In genomic region chr9:76793784-76794431, GRCh38 we compare ENCODE assay signal across 16 cellular contexts. TPM values are rescaled to one million over a fixed set of nuclear protein-coding genes. Genes with fewer than 3 reads are reported as not detected.
DNase-seq lines count a peak whose midpoint lies in the region; ATAC-seq, FAIRE-seq and TF ChIP-seq lines count a peak whose summit lies in the region.
"Had no signal": no experiment of that assay in that cellular context is flagged by ENCODE, and none has a peak within 500 bp of the region (broad histone marks: within the 10 kb centered on the region; RNA-seq: fewer than 3 reads in every experiment).

No MANE protein-coding gene starts in this region.

- H2BK20ac ChIP-seq in IMR-90 (ENCODE audit: low read depth, low read length) = no peak overlapping the region

- dilution Hi-C loops in IMR-90 (cut with HindIII; ENCODE audit: low sequenced_read_pairs, unreplicated experiment) = no loop called here

- WGBS in A549 (ENCODE audit: missing lambda C conversion rate) = 73% methylated on average over 15 of the region's 15 CpGs
- no CpG with 5 or more reads among the region's 15 CpGs for WGBS in IMR-90 (ENCODE audit: extremely low coverage in 2 of 2, insufficient read length in 1 of 2), 2 experiments
- WGBS in K562 (ENCODE audit: insufficient coverage, low coverage, missing lambda C conversion rate) = under 1% methylated on average over 15 of the region's 15 CpGs

- no peak overlapping the region for H3K23ac ChIP-seq in IMR-90 (ENCODE audit: low read depth, low read length)

- H3K18ac ChIP-seq in IMR-90 (ENCODE audit: low read depth, low read length) = no peak overlapping the region

- intact Hi-C loops in IMR-90 (cut with micrococcal nuclease) = no loop called here
- intact Hi-C loops in K562 (cut with micrococcal nuclease) = no loop called here
- intact Hi-C loops in posterior vena cava (cut with DNase I) = loop anchor here in 1 of 2 donors (1.0 kb wide), 1 partner anchor 23 kb away; no protein-coding TSS in a partner anchor
- intact Hi-C loops in CD8-positive, alpha-beta T cell (cut with DNase I, micrococcal nuclease) = no loop called here

- H3K4me2 ChIP-seq in A549 = no peak overlapping the region
- no peak overlapping the region for H3K4me2 ChIP-seq in IMR-90 (ENCODE audit: low read depth, low read length)
- H3K4me2 ChIP-seq in K562 (ENCODE audit: insufficient read depth, low read length) = no peak overlapping the region
- no peak overlapping the region for H3K4me2 ChIP-seq in osteoblast (ENCODE audit: insufficient read depth, low read length)

- no peak overlapping the region for H2AK5ac ChIP-seq in IMR-90 (ENCODE audit: low read depth, low read length)

- H3K4me1 Mint-ChIP-seq in CD8-positive, alpha-beta T cell (ENCODE audit: low read depth) = no peaks in the 10 kb centered on the region
- H3K4me1 Mint-ChIP-seq: CD4-positive, CD25-positive, alpha-beta regulatory T cell had no signal

- H3K9me1 ChIP-seq in IMR-90 (ENCODE audit: insufficient read depth, low read length) (no peaks in the 10 kb centered on the region), K562 (ENCODE audit: control insufficient read depth, insufficient read depth, low read length) (no peaks in the 10 kb centered on the region)

- H3K27ac ChIP-seq in A549 (no peak overlapping the region), IMR-90 (ENCODE audit: insufficient read depth, low read length) (no peak overlapping the region), K562 (ENCODE audit: extremely low read depth, low read depth, low read length) (no peak overlapping the region), osteoblast (ENCODE audit: low read depth, low read length) (no peak overlapping the region)
- no peak overlapping the region for H3K27ac ChIP-seq in CD8-positive, alpha-beta T cell (ENCODE audit: low read depth, low read length)

- no peaks in the 10 kb centered on the region for H3K79me1 ChIP-seq in IMR-90 (ENCODE audit: low read depth in 1 of 2, low read length in 2 of 2)

- TF ChIP-seq CTCF in A549 (IDR thresholded peaks at IDR 0.05) (no peak), IMR-90 (conservative IDR thresholded peaks at IDR 0.05; ENCODE audit: low read depth, low read length) (no peak), K562 (IDR thresholded peaks at IDR 0.05 in 2 of 3, conservative IDR thresholded peaks at IDR 0.05 in 1 of 3; ENCODE audit: insufficient read depth in 2 of 3, low read depth in 1 of 3, low read length in 3 of 3) (no peak), osteoblast (IDR thresholded peaks at IDR 0.05; ENCODE audit: extremely low read depth, low read depth, low read length) (no peak)
- TF ChIP-seq CTCF in CD8-positive, alpha-beta T cell (IDR thresholded peaks at IDR 0.05) = no peak

- ATAC-seq in A549 = no peak
- ATAC-seq in IMR-90 (ENCODE audit: low read depth) = no peak
- no peak for ATAC-seq in K562
- no peak for ATAC-seq in CD8-positive, alpha-beta T cell
- ATAC-seq: GM12878 had no signal

- TF ChIP-seq EP300 in A549 (IDR thresholded peaks at IDR 0.05) (no peak), K562 (IDR thresholded peaks at IDR 0.05; ENCODE audit: low read length) (no peak)

- no peak overlapping the region for H3K14ac ChIP-seq in IMR-90 (replicated peaks; ENCODE audit: low read depth, low read length)

- CTCF ChIA-PET in A549 (lab: Yijun Ruan, JAX) = interaction anchor here (0.6 to 1.0 kb wide), 2 partner anchors 15 to 194 kb away, joined by 3 to 4 read pairs; no protein-coding TSS in a partner anchor
- CTCF ChIA-PET in IMR-90 (lab: Yijun Ruan, JAX) = no interaction called here
- CTCF ChIA-PET in K562 (lab: Yijun Ruan, JAX; ENCODE audit: low intra/inter-chr PET ratio) = no interaction called here
- CTCF ChIA-PET in CD8-positive, alpha-beta T cell (lab: Charles Lee) = no interaction called here

- H3K4me3 ChIP-seq in A549 (no peak overlapping the region), IMR-90 (ENCODE audit: insufficient read depth, low read depth, low read length) (no peak overlapping the region), K562 (no peak overlapping the region), osteoblast (ENCODE audit: insufficient read depth, low read length) (no peak overlapping the region)
- no peak overlapping the region for H3K4me3 ChIP-seq in CD8-positive, alpha-beta T cell (ENCODE audit: low read depth, low read length)
- H3K4me3 ChIP-seq: GM12878 had no signal

- POLR2A ChIA-PET in A549 (lab: Yijun Ruan, JAX) (no interaction called here), IMR-90 (lab: Charles Lee; ENCODE audit: unreplicated experiment) (no interaction called here), K562 (lab: Yijun Ruan, JAX) (no interaction called here)
- POLR2A ChIA-PET in CD8-positive, alpha-beta T cell (lab: Charles Lee) = no interaction called here

- DNase-seq in A549 (ENCODE audit: low read depth in 1 of 2, low spot score in 1 of 2) = no peak
- no peak for DNase-seq in IMR-90
- no peak for DNase-seq in K562 (ENCODE audit: extremely low read depth in 1 of 4, low spot score in 3 of 4)
- peak; percentile 41 for DNase-seq in posterior vena cava (ENCODE audit: low spot score)
- no peak for DNase-seq in osteoblast (ENCODE audit: insufficient read length, low spot score, missing footprints)
- DNase-seq in amygdala (lab: John Stamatoyannopoulos, UW) = no peak
- no peak for DNase-seq in CD8-positive, alpha-beta T cell
- DNase-seq: CD4-positive, CD25-positive, alpha-beta regulatory T cell; DMS79; GOT3; H9 had no signal

- no peaks in the 10 kb centered on the region for H3K79me2 ChIP-seq in K562 (ENCODE audit: control insufficient read depth, insufficient read depth, low read length)
- H3K79me2 ChIP-seq in osteoblast (ENCODE audit: insufficient read depth, low read length) = no peaks in the 10 kb centered on the region

- no peak overlapping the region for H4K8ac ChIP-seq in IMR-90 (ENCODE audit: low read depth in 2 of 2, low read length in 2 of 2)

- H2BK15ac ChIP-seq in IMR-90 (ENCODE audit: low read depth, low read length) = no peak overlapping the region

- H3K27me3 ChIP-seq in IMR-90 (ENCODE audit: control insufficient read depth, insufficient read depth, low read length) (peaks cover 2% of the 10 kb centered on the region; the same call in 1 of the 2 replicates), K562 (ENCODE audit: control insufficient read depth in 2 of 2, insufficient read depth in 2 of 2, low read length in 2 of 2) (peaks cover 0 to 4% of the 10 kb centered on the region in 2 experiments; a peak in 2 of 5 replicates), osteoblast (ENCODE audit: insufficient read depth, low read length) (peaks cover 3% of the 10 kb centered on the region)
- no peaks in the 10 kb centered on the region for H3K27me3 ChIP-seq in CD8-positive, alpha-beta T cell (ENCODE audit: insufficient read depth, low read length)

- no peak overlapping the region for H4K5ac ChIP-seq in IMR-90 (ENCODE audit: low read depth, low read length)

- H4K91ac ChIP-seq in IMR-90 (ENCODE audit: insufficient read depth, low read depth, low read length) = no peak overlapping the region

- no peaks in the 10 kb centered on the region for H3K36me3 ChIP-seq in IMR-90 (ENCODE audit: control insufficient read depth, insufficient read depth, low read length)
- H3K36me3 ChIP-seq in K562 (ENCODE audit: control insufficient read depth, insufficient read depth, low read length) = no peaks in the 10 kb centered on the region
- no peaks in the 10 kb centered on the region for H3K36me3 ChIP-seq in osteoblast (ENCODE audit: insufficient read depth, low read length)
- H3K36me3 ChIP-seq in CD8-positive, alpha-beta T cell (ENCODE audit: insufficient read depth, low read length) = no peaks in the 10 kb centered on the region

- TF ChIP-seq RAD21 in A549 (conservative IDR thresholded peaks at IDR 0.05 in 1 of 2, IDR thresholded peaks at IDR 0.05 in 1 of 2) (no peak), IMR-90 (IDR thresholded peaks at IDR 0.05; ENCODE audit: low read length) (no peak), K562 (CRISPR knock-in tag; conservative IDR thresholded peaks at IDR 0.05 in 1 of 2, IDR thresholded peaks at IDR 0.05 in 1 of 2) (no peak)

- no peak overlapping the region for H2BK5ac ChIP-seq in IMR-90 (ENCODE audit: low read depth, low read length, poor library complexity, severe bottlenecking)

- H2AFZ ChIP-seq in IMR-90 (replicated peaks; ENCODE audit: low read length, poor library complexity) = no peak overlapping the region
- no peak overlapping the region for H2AFZ ChIP-seq in K562 (ENCODE audit: low read depth, low read length)
- H2AFZ ChIP-seq in osteoblast (ENCODE audit: low read length) = no peak overlapping the region

- no peaks in the 10 kb centered on the region for H3K9me3 Mint-ChIP-seq in CD8-positive, alpha-beta T cell
- H3K9me3 Mint-ChIP-seq: H9 had no signal

- BruUV-seq in IMR-90 (replicated peaks; lab: Mats Ljungman, UMichigan) (no TSS peak), K562 (replicated peaks; lab: Mats Ljungman, UMichigan) (no TSS peak)

- in situ Hi-C loops in IMR-90 (cut with MboI; ENCODE audit: low sequenced_read_pairs) = no loop called here
- in situ Hi-C loops in K562 (cut with MboI) = no loop called here

- no peak overlapping the region for H3K4me3 Mint-ChIP-seq in CD8-positive, alpha-beta T cell
- H3K4me3 Mint-ChIP-seq: CD4-positive, CD25-positive, alpha-beta regulatory T cell; H9 had no signal

- no peaks in the 10 kb centered on the region for H4K20me1 ChIP-seq in IMR-90 (ENCODE audit: insufficient read depth, low read length)
- H4K20me1 ChIP-seq in K562 (replicated peaks; ENCODE audit: control insufficient read depth, insufficient read depth, low read length) = no peaks in the 10 kb centered on the region
- H4K20me1 ChIP-seq in osteoblast (ENCODE audit: insufficient read depth, low read length) = no peaks in the 10 kb centered on the region

- no peak overlapping the region for H3K56ac ChIP-seq in IMR-90 (ENCODE audit: extremely low read depth, insufficient read depth, low read length)

- H3K9me3 ChIP-seq in A549 (no peaks in the 10 kb centered on the region), IMR-90 (ENCODE audit: control insufficient read depth, insufficient read depth, low read length) (no peaks in the 10 kb centered on the region), K562 (replicated peaks; ENCODE audit: control insufficient read depth, insufficient read depth, low read depth, low read length) (no peaks in the 10 kb centered on the region), osteoblast (ENCODE audit: low read depth, low read length) (no peaks in the 10 kb centered on the region)
- H3K9me3 ChIP-seq in CD8-positive, alpha-beta T cell (ENCODE audit: low read length) = no peaks in the 10 kb centered on the region

- H3K9ac ChIP-seq in IMR-90 (ENCODE audit: low read depth, low read length) = no peak overlapping the region
- no peak overlapping the region for H3K9ac ChIP-seq in K562 (ENCODE audit: insufficient read depth in 1 of 2, low read depth in 2 of 2, low read length in 2 of 2)

- H3K27me3 Mint-ChIP-seq in CD8-positive, alpha-beta T cell (ENCODE audit: low read depth) = peaks cover 3% of the 10 kb centered on the region
- H3K27me3 Mint-ChIP-seq: CD4-positive, CD25-positive, alpha-beta regulatory T cell had no signal

- TF ChIP-seq POLR2A in A549 (IDR thresholded peaks at IDR 0.05; ENCODE audit: low read length) (no peak), IMR-90 (IDR thresholded peaks at IDR 0.05; ENCODE audit: low read depth, low read length) (no peak), K562 (conservative IDR thresholded peaks at IDR 0.05) (no peak)

- H3K4me1 ChIP-seq in A549 = no peaks in the 10 kb centered on the region
- H3K4me1 ChIP-seq in IMR-90 (ENCODE audit: control insufficient read depth, insufficient read depth, low read length) = no peaks in the 10 kb centered on the region
- no peaks in the 10 kb centered on the region for H3K4me1 ChIP-seq in K562 (replicated peaks in 1 of 2; ENCODE audit: control insufficient read depth in 2 of 2, insufficient read depth in 2 of 2, low read length in 2 of 2)
- H3K4me1 ChIP-seq in osteoblast (ENCODE audit: insufficient read depth, low read length) = no peaks in the 10 kb centered on the region
- no peaks in the 10 kb centered on the region for H3K4me1 ChIP-seq in CD8-positive, alpha-beta T cell (ENCODE audit: insufficient read depth, low read length)

- H2AK9ac ChIP-seq in IMR-90 (replicated peaks; ENCODE audit: low read depth, low read length, poor library complexity) = no peak overlapping the region

- H3K36me3 Mint-ChIP-seq in CD8-positive, alpha-beta T cell = no peaks in the 10 kb centered on the region
- H3K36me3 Mint-ChIP-seq: CD4-positive, CD25-positive, alpha-beta regulatory T cell had no signal

- no peak overlapping the region for H3K27ac Mint-ChIP-seq in CD8-positive, alpha-beta T cell
- H3K27ac Mint-ChIP-seq: CD4-positive, CD25-positive, alpha-beta regulatory T cell; H9 had no signal

- FAIRE-seq in A549 (lab: Jason Lieb, UNC) (no peak), K562 (lab: Jason Lieb, UNC) (no peak)
- FAIRE-seq: GM12878 had no signal

- H3K4ac ChIP-seq in IMR-90 (ENCODE audit: low read depth, low read length) = no peak overlapping the region

- H2BK120ac ChIP-seq in IMR-90 (ENCODE audit: low read depth, low read length) = no peak overlapping the region

RNA-seq across cellular contexts. Expression of gene PCA3, which starts 29.7 kb away (rescaled TPM):
- not detected in 2 replicates for polyA plus RNA-seq in A549 (2011; rRNA removed)
- polyA plus RNA-seq in A549 (2012; cell fraction: cytosol; rRNA removed) = not detected in 2 replicates
- polyA plus RNA-seq in A549 (2012; cell fraction: nucleus; rRNA removed) = not detected in 2 replicates
- polyA plus RNA-seq in A549 (2017; fragmentation: RNase III; extraction: RNeasy Plus Mini Kit Qiagen cat#74134 plus additional on column Dnase treatment) = not detected in 3 replicates
- not detected in 2 replicates for polyA minus RNA-seq in A549 (2011; rRNA and poly(A)+ RNA removed)
- total RNA-seq in IMR-90 (2012; rRNA removed) = not detected in 2 replicates
- not detected in 2 replicates for polyA plus RNA-seq in IMR-90 (2012; rRNA removed)
- not detected in 2 replicates for polyA plus RNA-seq in IMR-90 (2012; cell fraction: cytosol; rRNA removed)
- not detected in 2 replicates for polyA plus RNA-seq in IMR-90 (2012; cell fraction: nucleus; rRNA removed; ENCODE audit: low replicate concordance)
- not detected in 2 replicates for total RNA-seq in K562 (2011; cell fraction: chromatin; rRNA removed; ENCODE audit: low replicate concordance)
- total RNA-seq in K562 (2011; cell fraction: nucleolus; rRNA removed) = not detected in 2 replicates
- not detected in 2 replicates for total RNA-seq in K562 (2011; cell fraction: nucleoplasm; rRNA removed)
- not detected in 2 replicates for total RNA-seq in K562 (2014; rRNA removed)
- not detected in 2 replicates for total RNA-seq in K562 (2014; rRNA removed; fragmentation: Illumina TruSeq; extraction: Trizol)
- total RNA-seq in K562 (2015; rRNA removed; fragmentation: Illumina TruSeq; extraction: Trizol) = not detected in 2 replicates
- not detected in 2 replicates for total RNA-seq in K562 (2021)
- polyA plus RNA-seq in K562 (2011; rRNA removed) = not detected in 2 replicates
- not detected in 2 replicates for polyA plus RNA-seq in K562 (2011; cell fraction: cytosol; rRNA removed)
- polyA plus RNA-seq in K562 (2011; cell fraction: nucleus; rRNA removed) = not detected in 2 replicates
- polyA plus RNA-seq in K562 (2012) = not detected in 2 replicates
- polyA plus RNA-seq in K562 (2014; fragmentation: Illumina TruSeq; extraction: Trizol) = not detected in 2 replicates
- not detected for polyA plus RNA-seq in K562 (2014; fragmentation: Nextera tagmentation; extraction: Ambion mirVana)
- not detected in 2 replicates for polyA plus RNA-seq in K562 (2014; rRNA removed)
- polyA minus RNA-seq in K562 (2011; rRNA and poly(A)+ RNA removed) = not detected in 2 replicates
- not detected in 2 replicates for polyA minus RNA-seq in K562 (2011; cell fraction: cytosol; rRNA and poly(A)+ RNA removed)
- polyA minus RNA-seq in K562 (2011; cell fraction: nucleus; rRNA and poly(A)+ RNA removed) = not detected in 2 replicates
- total RNA-seq in posterior vena cava = under 1 TPM in 1 of 2 donors, not detected in 1; 0.24 TPM
- total RNA-seq in osteoblast = under 0.01 and 0.36 TPM in 2 replicates
- not detected for total RNA-seq in CD8-positive, alpha-beta T cell
- total RNA-seq: A673; CD4-positive, CD25-positive, alpha-beta regulatory T cell; G401; GM12878; H9; HT1080 had no signal
- polyA plus RNA-seq: BJ; CD4-positive, CD25-positive, alpha-beta regulatory T cell had no signal

Comparison
In these comparisons a context has a peak if more than half of its experiments do, and no peak if none do; other contexts are left out.
1. Of the 35 proteins assayed by ChIP-seq in both K562 and A549: peak only in K562: none; only in A549: MAFK; in both: none; in neither: 34.